Comparison of ENCODE assay signal across 23 cellular contexts in the genomic region with DNA sequence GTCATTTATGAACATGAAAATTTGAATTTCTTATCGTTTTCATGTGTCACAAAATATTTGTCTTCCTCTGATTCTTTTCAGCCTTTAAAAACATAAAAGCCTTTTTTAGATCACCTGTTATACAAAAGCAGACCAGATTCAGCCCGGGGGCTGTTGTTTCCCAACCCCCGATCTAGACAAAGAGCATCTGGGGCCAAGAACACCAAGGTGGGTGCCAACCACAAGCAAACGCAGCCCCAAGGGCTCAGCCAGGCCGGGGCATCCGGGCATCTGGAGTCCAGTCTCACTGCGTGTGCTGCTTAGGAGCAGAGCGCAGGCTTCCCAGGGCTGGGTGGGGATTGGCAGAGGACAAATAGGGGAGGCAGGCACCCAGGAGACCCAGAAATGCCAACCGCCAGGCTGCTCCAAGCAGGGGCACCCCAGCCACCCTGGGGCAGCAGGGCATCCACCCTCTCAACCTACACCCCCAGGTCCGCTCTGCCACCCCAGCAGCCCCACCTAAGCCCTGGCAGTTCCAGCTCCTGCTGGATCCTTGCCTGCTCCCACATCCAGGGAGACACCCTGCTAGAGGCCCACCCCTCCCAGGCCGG.
DNase-seq lines count a peak whose midpoint lies in the region; ATAC-seq and TF ChIP-seq lines count a peak whose summit lies in the region.
"Had no signal": no experiment of that assay in that cellular context is flagged by ENCODE, and none has a peak within 500 bp of the region (broad histone marks: within the 10 kb centered on the region; RNA-seq: fewer than 3 reads in every experiment).

No MANE protein-coding gene starts in this region.

- CTCF ChIA-PET in activated naive CD4-positive, alpha-beta T cell treated with anti-CD3 and anti-CD28 coated beads, Interleukin-2, amount 10 ng/mL, durations not matched to agents 7 days and 5 days (lab: Charles Lee): no interaction called here

- no peaks in the 10 kb centered on the region for H3K27me3 Mint-ChIP-seq in activated naive CD4-positive, alpha-beta T cell treated with anti-CD3 and anti-CD28 coated beads, Interleukin-2, amount 10 ng/mL, durations not matched to agents 7 days and 5 days
- H3K27me3 Mint-ChIP-seq: CD4-positive, alpha-beta memory T cell; CD4-positive, CD25-positive, alpha-beta regulatory T cell; CD8-positive, alpha-beta memory T cell had no signal

- H3K14ac ChIP-seq in neuronal stem cell (ENCODE audit: low read length): peak overlapping the region; percentile 76

- H3K9ac ChIP-seq in neuronal stem cell (ENCODE audit: low read depth, low read length, poor library complexity): no peak overlapping the region
- H3K9ac ChIP-seq: BLaER1 had no signal

- H3K27me3 ChIP-seq in neuronal stem cell (ENCODE audit: control insufficient read depth in 3 of 3, insufficient read depth in 3 of 3, low read depth in 1 of 3, low read length in 3 of 3) (peaks cover 0 to 3% (median under 1%) of the 10 kb centered on the region in 3 experiments), upper lobe of right lung (no peaks in the 10 kb centered on the region)
- H3K27me3 ChIP-seq: BE2C, BLaER1 had no signal

- H3K18ac ChIP-seq in neuronal stem cell (ENCODE audit: low read length): peak overlapping the region; percentile 66

- no peak overlapping the region for H2AFZ ChIP-seq in neuronal stem cell (ENCODE audit: low read length)

- no peak overlapping the region for H2BK120ac ChIP-seq in neuronal stem cell (ENCODE audit: low read depth, low read length)

- H3K9me3 Mint-ChIP-seq in activated naive CD4-positive, alpha-beta T cell treated with anti-CD3 and anti-CD28 coated beads, Interleukin-2, amount 10 ng/mL, durations not matched to agents 7 days and 5 days: no peaks in the 10 kb centered on the region
- H3K9me3 Mint-ChIP-seq: CD14-positive monocyte; CD4-positive, alpha-beta memory T cell; CD4-positive, CD25-positive, alpha-beta regulatory T cell; CD8-positive, alpha-beta memory T cell had no signal

- no peak overlapping the region for H3K27ac ChIP-seq in neuronal stem cell (replicated peaks; ENCODE audit: low read length)
- no peak overlapping the region for H3K27ac ChIP-seq in upper lobe of right lung
- H3K27ac ChIP-seq: BLaER1 had no signal

- no peak overlapping the region for H4K8ac ChIP-seq in neuronal stem cell (ENCODE audit: low read depth, low read length)

- no peak overlapping the region for H3K23ac ChIP-seq in neuronal stem cell (ENCODE audit: low read depth, low read length, poor library complexity)

- H2BK5ac ChIP-seq in neuronal stem cell (ENCODE audit: low read length): no peak overlapping the region

- H3K36me3 ChIP-seq in neuronal stem cell (replicated peaks in 1 of 2; ENCODE audit: control insufficient read depth in 2 of 2, insufficient read depth in 2 of 2, low read length in 2 of 2) (no peaks in the 10 kb centered on the region), upper lobe of right lung (no peaks in the 10 kb centered on the region)
- H3K36me3 ChIP-seq: BE2C, BLaER1 had no signal

- no CpG with 5 or more reads among the region's 11 CpGs for WGBS in neuronal stem cell (ENCODE audit: extremely low coverage in 2 of 2, insufficient read length in 2 of 2, insufficient replicate concordance in 1 of 2), 2 donors

- no peaks in the 10 kb centered on the region for H3K4me1 Mint-ChIP-seq in activated naive CD4-positive, alpha-beta T cell treated with anti-CD3 and anti-CD28 coated beads, Interleukin-2, amount 10 ng/mL, durations not matched to agents 7 days and 5 days
- H3K4me1 Mint-ChIP-seq: CD14-positive monocyte; CD4-positive, alpha-beta memory T cell; CD4-positive, CD25-positive, alpha-beta regulatory T cell; CD8-positive, alpha-beta memory T cell had no signal

- intact Hi-C loops in upper lobe of right lung (cut with DNase I): no loop called here

- H3K4ac ChIP-seq in neuronal stem cell (ENCODE audit: low read length): no peak overlapping the region

- H3K36me3 Mint-ChIP-seq in activated naive CD4-positive, alpha-beta T cell treated with anti-CD3 and anti-CD28 coated beads, Interleukin-2, amount 10 ng/mL, durations not matched to agents 7 days and 5 days: no peaks in the 10 kb centered on the region
- H3K36me3 Mint-ChIP-seq: CD14-positive monocyte; CD4-positive, alpha-beta memory T cell; CD4-positive, CD25-positive, alpha-beta regulatory T cell; CD8-positive, alpha-beta memory T cell had no signal

- no peak overlapping the region for H3K4me3 Mint-ChIP-seq in activated naive CD4-positive, alpha-beta T cell treated with anti-CD3 and anti-CD28 coated beads, Interleukin-2, amount 10 ng/mL, durations not matched to agents 7 days and 5 days
- H3K4me3 Mint-ChIP-seq: CD14-positive monocyte; CD4-positive, alpha-beta memory T cell; CD4-positive, CD25-positive, alpha-beta regulatory T cell; CD8-positive, alpha-beta memory T cell had no signal

- H2BK15ac ChIP-seq in neuronal stem cell (ENCODE audit: low read length): no peak overlapping the region

- H3K9me3 ChIP-seq in neuronal stem cell (replicated peaks in 1 of 2; ENCODE audit: control insufficient read depth in 2 of 2, insufficient read depth in 1 of 2, low read depth in 1 of 2, low read length in 2 of 2) (peaks cover 0 to 9% of the 10 kb centered on the region in 2 donors), upper lobe of right lung (no peaks in the 10 kb centered on the region)
- H3K9me3 ChIP-seq: BE2C, BLaER1 had no signal

- no peak for TF ChIP-seq CTCF in upper lobe of right lung (IDR thresholded peaks at IDR 0.05)

- no peak overlapping the region for H3K4me2 ChIP-seq in neuronal stem cell (ENCODE audit: insufficient read depth, low read length, poor library complexity, severe bottlenecking)
- H3K4me2 ChIP-seq: BLaER1 had no signal

- H3K4me3 ChIP-seq in neuronal stem cell (ENCODE audit: low read length in 2 of 2) (no peak overlapping the region), upper lobe of right lung (no peak overlapping the region)
- H3K4me3 ChIP-seq: BLaER1, GM12878 had no signal

- H3K27ac Mint-ChIP-seq in activated naive CD4-positive, alpha-beta T cell treated with anti-CD3 and anti-CD28 coated beads, Interleukin-2, amount 10 ng/mL, durations not matched to agents 7 days and 5 days: no peak overlapping the region
- H3K27ac Mint-ChIP-seq: CD14-positive monocyte; CD4-positive, alpha-beta memory T cell; CD4-positive, CD25-positive, alpha-beta regulatory T cell; CD8-positive, alpha-beta memory T cell had no signal

- peaks cover 0 to 10% of the 10 kb centered on the region in 2 donors for H3K4me1 ChIP-seq in neuronal stem cell (ENCODE audit: control insufficient read depth in 2 of 2, insufficient read depth in 1 of 2, low read depth in 1 of 2, low read length in 2 of 2)
- H3K4me1 ChIP-seq in upper lobe of right lung: no peaks in the 10 kb centered on the region
- H3K4me1 ChIP-seq: BE2C had no signal

- no peak overlapping the region for H4K91ac ChIP-seq in neuronal stem cell (ENCODE audit: low read depth, low read length, poor library complexity)

- peak; percentile 8 for ATAC-seq in upper lobe of right lung
- no peak for ATAC-seq in HG02759 (IDR thresholded peaks at IDR 0.05; ENCODE audit: unreplicated experiment)
- ATAC-seq: GM12878 had no signal

- no peak overlapping the region for H2BK12ac ChIP-seq in neuronal stem cell (ENCODE audit: low read length)

- DNase-seq in NCI-H69 (lab: John Stamatoyannopoulos, UW) (peak; percentile 63), neuronal stem cell (ENCODE audit: low spot score) (no peak), upper lobe of right lung (no peak)
- no peak for DNase-seq in activated naive CD4-positive, alpha-beta T cell treated with anti-CD3 and anti-CD28 coated beads, Interleukin-2, amount 10 ng/mL, durations not matched to agents 7 days and 5 days
- DNase-seq: 8988T; ACHN; BE2C; C1 segment of cervical spinal cord; CD4-positive, alpha-beta memory T cell; CD4-positive, CD25-positive, alpha-beta regulatory T cell; CD8-positive, alpha-beta memory T cell; COR-L47; DMS 273 treated with DMSO at 0.1 percent for 48 hours; DMS153; DMS53; DMS79; DND-41; EL; GDM1 had no signal

- H3K79me1 ChIP-seq in neuronal stem cell (ENCODE audit: low read depth, low read length): peaks cover 3% of the 10 kb centered on the region

- H2AK5ac ChIP-seq in neuronal stem cell (ENCODE audit: low read depth, low read length): peak overlapping the region; percentile 31
